In genomic region chr1:15345711-15346355, GRCh38 we compare ENCODE assay signal across 8 cellular contexts.
A peak's percentile ranks its signal among the peaks of the same experiment; 100 is the strongest.
DNase-seq lines count a peak whose midpoint lies in the region; ATAC-seq, FAIRE-seq and TF ChIP-seq lines count a peak whose summit lies in the region.

No MANE protein-coding gene starts in this region.

- H3K27me3 ChIP-seq in gastroesophageal sphincter, result no peaks in the 10 kb centered on the region

- TF ChIP-seq EP300 in gastroesophageal sphincter (IDR thresholded peaks at IDR 0.05), result no peak

- TF ChIP-seq CTCF in gastroesophageal sphincter (IDR thresholded peaks at IDR 0.05), result no peak

- no peak for TF ChIP-seq POLR2A in gastroesophageal sphincter (IDR thresholded peaks at IDR 0.05)

- H3K4me3 ChIP-seq in gastroesophageal sphincter, result no peak overlapping the region

- no peaks in the 10 kb centered on the region for H3K9me3 ChIP-seq in gastroesophageal sphincter

- 83 to 91% methylated on average over 6 to 11 of the region's 17 CpGs for WGBS in gastroesophageal sphincter (ENCODE audit: low coverage in 1 of 2), 2 donors

- no peaks in the 10 kb centered on the region for H3K36me3 ChIP-seq in gastroesophageal sphincter

- peak; percentile 21 to 27 (median 24) for DNase-seq in stimulated activated CD4-positive, alpha-beta T cell treated with anti-CD3 and anti-CD28 coated beads, Interleukin-12 subunit alpha, Interleukin-12 subunit beta, amount 100 ng/mL, for 48 hours (ENCODE audit: low read depth in 2 of 3, low spot score in 1 of 3)
- DNase-seq in stimulated activated CD4-positive, alpha-beta T cell treated with anti-CD3 and anti-CD28 coated beads, Interleukin-12 subunit alpha, Interleukin-12 subunit beta, amount 100 ng/mL, for 4 hours, result no peak
- DNase-seq in activated CD4-positive, alpha-beta T cell treated with anti-CD3 and anti-CD28 coated beads, Interleukin-2, amount 50 U/mL, for 48 hours, result peak; percentile 38 to 50
- DNase-seq in stimulated activated CD8-positive, alpha-beta memory T cell treated with anti-CD3 and anti-CD28 coated beads, Interleukin-15, amount 100 ng/mL, for 1 hour (ENCODE audit: low read depth), result peak; percentile 7
- DNase-seq in GM19239 (ENCODE audit: insufficient read length, low spot score), result no peak
- DNase-seq in NCI-H526 (lab: John Stamatoyannopoulos, UW), result no peak

- peaks cover 0 to 44% (median 0%) of the 10 kb centered on the region in 3 donors for H3K4me1 ChIP-seq in gastroesophageal sphincter

- ATAC-seq in gastroesophageal sphincter (peak; percentile 25), HG03565 (IDR thresholded peaks at IDR 0.05; ENCODE audit: unreplicated experiment) (no peak)

- H3K27ac ChIP-seq in gastroesophageal sphincter, result peak overlapping the region in 1 of 4 donors; percentile 67

- FAIRE-seq in GM19239 (lab: Jason Lieb, UNC), result no peak

Comparison
In these comparisons a context has a peak if more than half of its experiments do, and no peak if none do; other contexts are left out.
1. DNase-seq: peak in stimulated activated CD4-positive, alpha-beta T cell treated with anti-CD3 and anti-CD28 coated beads, Interleukin-12 subunit alpha, Interleukin-12 subunit beta, amount 100 ng/mL, for 48 hours (3 of 3), activated CD4-positive, alpha-beta T cell treated with anti-CD3 and anti-CD28 coated beads, Interleukin-2, amount 50 U/mL, for 48 hours (2 of 2) and stimulated activated CD8-positive, alpha-beta memory T cell treated with anti-CD3 and anti-CD28 coated beads, Interleukin-15, amount 100 ng/mL, for 1 hour (single experiment); none in stimulated activated CD4-positive, alpha-beta T cell treated with anti-CD3 and anti-CD28 coated beads, Interleukin-12 subunit alpha, Interleukin-12 subunit beta, amount 100 ng/mL, for 4 hours (single experiment), GM19239 (single experiment) and NCI-H526 (0 of 2).